16 cellular contexts compared by ENCODE assay signal in genomic region chr13:89115307-89115706, GRCh38.
DNase-seq lines count a peak whose midpoint lies in the region; ATAC-seq, FAIRE-seq and TF ChIP-seq lines count a peak whose summit lies in the region.
"Had no signal": no experiment of that assay in that cellular context is flagged by ENCODE, and none has a peak within 500 bp of the region (broad histone marks: within the 10 kb centered on the region; RNA-seq: fewer than 3 reads in every experiment).

No MANE protein-coding gene starts in this region.

- no peak for FAIRE-seq in HepG2 (lab: Jason Lieb, UNC)
- FAIRE-seq: endometrium had no signal

- no peak overlapping the region for H3K9ac ChIP-seq in HepG2 (ENCODE audit: insufficient read depth, low read depth, low read length)
- no peak overlapping the region for H3K9ac ChIP-seq in SU-DHL-6 (ENCODE audit: low read length)

- no peak for TF ChIP-seq EP300 in HepG2 (IDR thresholded peaks at IDR 0.05; ENCODE audit: low read depth in 2 of 2, low read length in 2 of 2)
- no peak for TF ChIP-seq EP300 in HepG2 (CRISPR knock-in tag; IDR thresholded peaks at IDR 0.05; ENCODE audit: borderline replicate concordance)
- TF ChIP-seq EP300 in suprapubic skin (IDR thresholded peaks at IDR 0.05) = no peak

- no peaks in the 10 kb centered on the region for H3K4me1 ChIP-seq in HepG2 (ENCODE audit: insufficient read depth, low read length)
- H3K4me1 ChIP-seq in right lobe of liver = no peaks in the 10 kb centered on the region
- no peaks in the 10 kb centered on the region for H3K4me1 ChIP-seq in suprapubic skin
- H3K4me1 ChIP-seq: transverse colon had no signal

- no peaks in the 10 kb centered on the region for H3K79me2 ChIP-seq in HepG2 (ENCODE audit: insufficient read depth, low read length)
- no peaks in the 10 kb centered on the region for H3K79me2 ChIP-seq in SU-DHL-6 (ENCODE audit: insufficient read depth, low read length)

- DNase-seq in HepG2 (ENCODE audit: low spot score) = no peak
- DNase-seq in right lobe of liver = no peak
- DNase-seq in fibroblast of the aortic adventitia (ENCODE audit: low read depth) = no peak
- DNase-seq in head of caudate nucleus = no peak
- DNase-seq in NCI-H1436 treated with DMSO at 0.1 percent for 48 hours (lab: John Stamatoyannopoulos, UW) = no peak
- DNase-seq in hippocampal formation (lab: John Stamatoyannopoulos, UW) = no peak
- no peak for DNase-seq in suprapubic skin (ENCODE audit: low spot score in 2 of 2)
- DNase-seq: activated CD4-positive, alpha-beta T cell treated with anti-CD3 and anti-CD28 coated beads, Interleukin-2, amount 50 U/mL, for 4 hours; activated T-cell treated with anti-CD3 and anti-CD28 coated beads, Interleukin-2, amount 50 U/mL, for 4 hours; IMR-90; islet precursor cell; NCI-H1105 treated with DMSO at 0.1 percent for 48 hours; nucleus accumbens; transverse colon had no signal

- H4K20me1 ChIP-seq in HepG2 (ENCODE audit: insufficient read depth, low read length) (no peaks in the 10 kb centered on the region), SU-DHL-6 (ENCODE audit: low read depth, low read length) (no peaks in the 10 kb centered on the region)

- BruUV-seq in HepG2 (replicated peaks; lab: Mats Ljungman, UMichigan) = no TSS peak

- in situ Hi-C loops in HepG2 (cut with HindIII; ENCODE audit: extremely low pct_ligation_motif_present, low pct_unique_long_range_greater_than_20kb) = no loop called here

- H3K36me3 ChIP-seq in HepG2 (replicated peaks in 1 of 2; ENCODE audit: control insufficient read depth in 1 of 2, insufficient read depth in 2 of 2, low read length in 2 of 2) = no peaks in the 10 kb centered on the region
- H3K36me3 ChIP-seq in right lobe of liver = no peaks in the 10 kb centered on the region
- no peaks in the 10 kb centered on the region for H3K36me3 ChIP-seq in SU-DHL-6 (ENCODE audit: low read length)
- H3K36me3 ChIP-seq in suprapubic skin = no peaks in the 10 kb centered on the region
- H3K36me3 ChIP-seq: transverse colon had no signal

- intact Hi-C loops in HepG2 (cut with micrococcal nuclease; ENCODE audit: unreplicated experiment) (no loop called here), right lobe of liver (cut with DNase I) (no loop called here), head of caudate nucleus (cut with DNase I) (no loop called here)

- no peak for TF ChIP-seq RAD21 in HepG2 (CRISPR knock-in tag; IDR thresholded peaks at IDR 0.05)

- H3K4me3 ChIP-seq in HepG2 (replicated peaks in 1 of 3; ENCODE audit: insufficient read depth in 1 of 3, low read depth in 2 of 3, low read length in 3 of 3) (no peak overlapping the region), right lobe of liver (no peak overlapping the region), SU-DHL-6 (ENCODE audit: insufficient read depth, low read length, poor library complexity, severe bottlenecking) (no peak overlapping the region), fibroblast of the aortic adventitia (ENCODE audit: low read depth, low read length) (no peak overlapping the region), suprapubic skin (no peak overlapping the region)
- H3K4me3 ChIP-seq: transverse colon had no signal

- ATAC-seq in HepG2 (no peak), right lobe of liver (no peak)
- ATAC-seq: activated T-cell treated with anti-CD3 and anti-CD28 coated beads, Interleukin-2, amount 50 U/mL, for 4 hours had no signal

- H3K27me3 ChIP-seq in HepG2 (ENCODE audit: control insufficient read depth in 1 of 2, insufficient read depth in 2 of 2, low read length in 2 of 2) = no peaks in the 10 kb centered on the region
- H3K27me3 ChIP-seq in right lobe of liver = no peaks in the 10 kb centered on the region
- no peaks in the 10 kb centered on the region for H3K27me3 ChIP-seq in SU-DHL-6 (ENCODE audit: low read length)
- no peaks in the 10 kb centered on the region for H3K27me3 ChIP-seq in suprapubic skin
- H3K27me3 ChIP-seq: transverse colon had no signal

- POLR2A ChIA-PET in HepG2 (lab: Yijun Ruan, JAX) = no interaction called here

- H3F3A ChIP-seq in SU-DHL-6 (ENCODE audit: insufficient read depth) = no peaks in the 10 kb centered on the region

- TF ChIP-seq CTCF in HepG2 (CRISPR knock-in tag; IDR thresholded peaks at IDR 0.05) = no peak
- TF ChIP-seq CTCF in right lobe of liver (IDR thresholded peaks at IDR 0.05) = no peak
- peak; percentile 17 for TF ChIP-seq CTCF in SU-DHL-6 (IDR thresholded peaks at IDR 0.05; ENCODE audit: insufficient read depth, low read length, poor library complexity, severe bottlenecking)
- TF ChIP-seq CTCF in fibroblast of the aortic adventitia (IDR thresholded peaks at IDR 0.05; ENCODE audit: insufficient read depth, low read length) = peak; percentile 8
- no peak for TF ChIP-seq CTCF in suprapubic skin (IDR thresholded peaks at IDR 0.05)

- no peaks in the 10 kb centered on the region for H3K9me2 ChIP-seq in SU-DHL-6 (replicated peaks; ENCODE audit: insufficient read depth, low read length)

- no peak overlapping the region for H3K27ac ChIP-seq in HepG2 (ENCODE audit: extremely low read length, insufficient read depth, low read length)
- H3K27ac ChIP-seq in right lobe of liver = no peak overlapping the region
- no peak overlapping the region for H3K27ac ChIP-seq in SU-DHL-6 (ENCODE audit: low read depth, low read length)
- no peak overlapping the region for H3K27ac ChIP-seq in suprapubic skin
- H3K27ac ChIP-seq: transverse colon had no signal

- no peaks in the 10 kb centered on the region for H3K9me3 ChIP-seq in HepG2 (ENCODE audit: low read length)
- no peaks in the 10 kb centered on the region for H3K9me3 ChIP-seq in right lobe of liver
- H3K9me3 ChIP-seq in SU-DHL-6 (ENCODE audit: insufficient read depth, low read length) = no peaks in the 10 kb centered on the region
- H3K9me3 ChIP-seq in suprapubic skin = no peaks in the 10 kb centered on the region
- H3K9me3 ChIP-seq: transverse colon had no signal

- CTCF ChIA-PET in HepG2 (lab: Yijun Ruan, JAX; ENCODE audit: low intra/inter-chr PET ratio, low total read pairs) = no interaction called here

- H2AFZ ChIP-seq in HepG2 (ENCODE audit: low read length) (no peak overlapping the region), SU-DHL-6 (ENCODE audit: low read depth, low read length, severe bottlenecking) (no peak overlapping the region)

- H3K4me2 ChIP-seq in HepG2 (ENCODE audit: low read depth, low read length) (no peak overlapping the region), SU-DHL-6 (ENCODE audit: low read depth, low read length, poor library complexity, severe bottlenecking) (no peak overlapping the region)

- TF ChIP-seq POLR2A in HepG2 (IDR thresholded peaks at IDR 0.05; ENCODE audit: insufficient read depth in 1 of 2, low read depth in 2 of 2, low read length in 2 of 2) (no peak), right lobe of liver (IDR thresholded peaks at IDR 0.05) (no peak), suprapubic skin (IDR thresholded peaks at IDR 0.05) (no peak)

- 0% methylated on average over 3 of the region's 3 CpGs for WGBS in HepG2 (ENCODE audit: low lambda C conversion rate)
- WGBS in right lobe of liver (ENCODE audit: insufficient coverage, low coverage, low lambda C conversion rate, missing lambda C conversion rate) = 49% methylated on average over 3 of the region's 3 CpGs
- WGBS in suprapubic skin = 75% methylated on average over 3 of the region's 3 CpGs

TF ChIP-seq in HepG2, 621 proteins besides CTCF, POLR2A, EP300 and RAD21:
- TF ChIP-seq ATAD3A (CRISPR knock-in tag; IDR thresholded peaks at IDR 0.05) = no peak
- TF ChIP-seq ATF7-NPFF (CRISPR knock-in tag; IDR thresholded peaks at IDR 0.05; ENCODE audit: low read depth) = no peak
- peak; percentile 18; the same call in 1 of the 2 replicates for TF ChIP-seq ZNF768 (CRISPR knock-in tag; IDR thresholded peaks at IDR 0.05)
TF ChIP-seq in HepG2: peak in this region for 1.

Comparison
In these comparisons a context has a peak if more than half of its experiments do, and no peak if none do; other contexts are left out.
1. CTCF ChIP-seq: peak in SU-DHL-6 (single experiment) and fibroblast of the aortic adventitia (single experiment); none in HepG2 (single experiment), right lobe of liver (0 of 4) and suprapubic skin (0 of 2).